7 cellular contexts compared by ENCODE assay signal in genomic region chr1:168504064-168504837, GRCh38. TPM values are rescaled to one million over a fixed set of nuclear protein-coding genes. Genes with fewer than 3 reads are reported as not detected.
DNase-seq lines count a peak whose midpoint lies in the region; ATAC-seq lines count a peak whose summit lies in the region.

No MANE protein-coding gene starts in this region.

- intact Hi-C loops in left colon (cut with DNase I, micrococcal nuclease) = no loop called here

- peak; percentile 90 for ATAC-seq in GM18907 (IDR thresholded peaks at IDR 0.05; ENCODE audit: unreplicated experiment)
- ATAC-seq in HG02852 (IDR thresholded peaks at IDR 0.05; ENCODE audit: unreplicated experiment) = peak; percentile 86
- ATAC-seq in left colon = peak; percentile 68

- peak; percentile 100 for DNase-seq in SIG-M5 treated with dmso at 0.1 percent for 504 hours (lab: John Stamatoyannopoulos, UW; ENCODE audit: unreplicated experiment)
- peak; percentile 17 to 44 for DNase-seq in left colon
- no peak for DNase-seq in NCI-H82 (lab: John Stamatoyannopoulos, UW)
- DNase-seq in NCI-H1417 (lab: John Stamatoyannopoulos, UW) = no peak
- DNase-seq in NCI-H2227 treated with DMSO at 0.1 percent for 48 hours (lab: John Stamatoyannopoulos, UW) = no peak

RNA-seq across cellular contexts. Expression of gene XCL2, which starts 39.5 kb away (rescaled TPM):
- under 1 TPM; 0.67 to 0.70 TPM for total RNA-seq in left colon

Comparison
In these comparisons a context has a peak if more than half of its experiments do, and no peak if none do; other contexts are left out.
1. DNase-seq: peak in SIG-M5 treated with dmso at 0.1 percent for 504 hours (single experiment) and left colon (2 of 2); none in NCI-H82 (single experiment), NCI-H1417 (0 of 3) and NCI-H2227 treated with DMSO at 0.1 percent for 48 hours (single experiment).
2. Peak in every context shown above with its lines, with median percentiles within 50 percentile points of each other: ATAC-seq.